Comparison of ENCODE assay signal across 8 cellular contexts in genomic region chrX:75155454-75155829, GRCh38. TPM values are rescaled to one million over a fixed set of nuclear protein-coding genes. Genes with fewer than 3 reads are reported as not detected.
DNase-seq lines count a peak whose midpoint lies in the region; ATAC-seq and TF ChIP-seq lines count a peak whose summit lies in the region.

No MANE protein-coding gene starts in this region.

- CTCF ChIA-PET in activated naive CD4-positive, alpha-beta T cell treated with anti-CD3 and anti-CD28 coated beads, Interleukin-2, amount 10 ng/mL, durations not matched to agents 7 days and 5 days (lab: Charles Lee), result no interaction called here

- no peaks in the 10 kb centered on the region for H3K36me3 ChIP-seq in RWPE2 (ENCODE audit: low read depth)
- H3K36me3 ChIP-seq in endodermal cell (ENCODE audit: control insufficient read depth, insufficient read depth, low read length), result no peaks in the 10 kb centered on the region

- DNase-seq in activated naive CD4-positive, alpha-beta T cell treated with anti-CD3 and anti-CD28 coated beads, Interleukin-2, amount 10 ng/mL, durations not matched to agents 7 days and 5 days, result no peak
- no peak for DNase-seq in activated naive CD4-positive, alpha-beta T cell treated with Interleukin-2 at 50 U/mL for 16 hours
- DNase-seq in RWPE2 (ENCODE audit: low spot score) (no peak), endodermal cell (no peak), natural killer cell (no peak), anterior cingulate cortex (lab: John Stamatoyannopoulos, UW) (no peak), NCI-H345 (lab: John Stamatoyannopoulos, UW) (no peak)

- H3K9ac ChIP-seq in endodermal cell (ENCODE audit: extremely low read depth, low read length, poor library complexity, severe bottlenecking), result peak overlapping the region; percentile 67

- peak overlapping the region; percentile 89 for H3K27ac Mint-ChIP-seq in activated naive CD4-positive, alpha-beta T cell treated with anti-CD3 and anti-CD28 coated beads, Interleukin-2, amount 10 ng/mL, durations not matched to agents 7 days and 5 days
- peak overlapping the region; percentile 92 for H3K27ac Mint-ChIP-seq in endodermal cell
- H3K27ac Mint-ChIP-seq in natural killer cell, result peak overlapping the region; percentile 97 to 99

- TF ChIP-seq CTCF in RWPE2 (IDR thresholded peaks at IDR 0.05; ENCODE audit: poor library complexity, severe bottlenecking) (no peak), endodermal cell (conservative IDR thresholded peaks at IDR 0.05) (no peak), natural killer cell (IDR thresholded peaks at IDR 0.05) (no peak)

- H3K36me3 Mint-ChIP-seq in activated naive CD4-positive, alpha-beta T cell treated with anti-CD3 and anti-CD28 coated beads, Interleukin-2, amount 10 ng/mL, durations not matched to agents 7 days and 5 days, result peaks cover 4% of the 10 kb centered on the region
- H3K36me3 Mint-ChIP-seq in endodermal cell (ENCODE audit: low read depth) (no peaks in the 10 kb centered on the region), natural killer cell (no peaks in the 10 kb centered on the region)

- peaks cover 31% of the 10 kb centered on the region for H3K4me1 Mint-ChIP-seq in activated naive CD4-positive, alpha-beta T cell treated with anti-CD3 and anti-CD28 coated beads, Interleukin-2, amount 10 ng/mL, durations not matched to agents 7 days and 5 days
- peaks cover 5% of the 10 kb centered on the region for H3K4me1 Mint-ChIP-seq in endodermal cell
- peaks cover 15 to 31% of the 10 kb centered on the region in 2 donors for H3K4me1 Mint-ChIP-seq in natural killer cell

- 17 to 20% methylated on average over 1 to 5 of the region's 6 CpGs for WGBS in endodermal cell (ENCODE audit: insufficient coverage in 1 of 2, insufficient read length in 1 of 2), 2 experiments

- no peaks in the 10 kb centered on the region for H3K27me3 Mint-ChIP-seq in activated naive CD4-positive, alpha-beta T cell treated with anti-CD3 and anti-CD28 coated beads, Interleukin-2, amount 10 ng/mL, durations not matched to agents 7 days and 5 days
- H3K27me3 Mint-ChIP-seq in endodermal cell (ENCODE audit: insufficient read depth) (peaks cover 1% of the 10 kb centered on the region), natural killer cell (ENCODE audit: low read depth in 2 of 2) (peaks cover 0 to 6% of the 10 kb centered on the region in 2 donors)

- peak overlapping the region; percentile 90 for H3K4me3 Mint-ChIP-seq in activated naive CD4-positive, alpha-beta T cell treated with anti-CD3 and anti-CD28 coated beads, Interleukin-2, amount 10 ng/mL, durations not matched to agents 7 days and 5 days
- peak overlapping the region; percentile 83 for H3K4me3 Mint-ChIP-seq in endodermal cell
- H3K4me3 Mint-ChIP-seq in natural killer cell, result peak overlapping the region; percentile 96

- peak overlapping the region; percentile 32 for H3K27ac ChIP-seq in RWPE2 (ENCODE audit: poor library complexity, severe bottlenecking)
- H3K27ac ChIP-seq in endodermal cell (ENCODE audit: low read depth, low read length), result peak overlapping the region; percentile 73

- peak overlapping the region; percentile 70 for H3K4me3 ChIP-seq in RWPE2 (ENCODE audit: severe bottlenecking)
- H3K4me3 ChIP-seq in endodermal cell (ENCODE audit: low read length), result peak overlapping the region; percentile 88

- intact Hi-C loops in natural killer cell (cut with micrococcal nuclease), result loop anchor here (5.0 kb wide), 1 partner anchor 122 kb away; no protein-coding TSS in a partner anchor

- H3K9me3 ChIP-seq in RWPE2 (ENCODE audit: severe bottlenecking), result no peaks in the 10 kb centered on the region
- no peaks in the 10 kb centered on the region for H3K9me3 ChIP-seq in endodermal cell (ENCODE audit: control insufficient read depth, low read length)

- peak; percentile 46 for ATAC-seq in HG02884 (IDR thresholded peaks at IDR 0.05; ENCODE audit: unreplicated experiment)
- ATAC-seq in RWPE2 (ENCODE audit: low read depth), result 0 out of 3 replicates have a peak, but pooled peaks have one; percentile 22
- ATAC-seq in natural killer cell, result peak in 1 of 3 donors; percentile 30

- no peaks in the 10 kb centered on the region for H3K4me1 ChIP-seq in RWPE2 (ENCODE audit: insufficient read depth, poor library complexity, severe bottlenecking)
- no peaks in the 10 kb centered on the region for H3K4me1 ChIP-seq in endodermal cell (ENCODE audit: control insufficient read depth, insufficient read depth, low read length)

- H3K9me3 Mint-ChIP-seq in activated naive CD4-positive, alpha-beta T cell treated with anti-CD3 and anti-CD28 coated beads, Interleukin-2, amount 10 ng/mL, durations not matched to agents 7 days and 5 days, result no peaks in the 10 kb centered on the region
- H3K9me3 Mint-ChIP-seq in endodermal cell, result peaks cover 46% of the 10 kb centered on the region
- no peaks in the 10 kb centered on the region for H3K9me3 Mint-ChIP-seq in natural killer cell

- H3K27me3 ChIP-seq in RWPE2 (ENCODE audit: insufficient read depth, poor library complexity, severe bottlenecking), result no peaks in the 10 kb centered on the region
- no peaks in the 10 kb centered on the region for H3K27me3 ChIP-seq in endodermal cell (ENCODE audit: control insufficient read depth, insufficient read depth, low read length, poor library complexity, severe bottlenecking)

RNA-seq across cellular contexts. Expression of gene ABCB7, which starts 0.6 kb away (rescaled TPM):
- total RNA-seq in endodermal cell (10 to 100 TPM; 38.2 to 40.0 TPM), natural killer cell (10 to 100 TPM; 17.9 to 26.8 (median 20.4) TPM)
- polyA plus RNA-seq in endodermal cell (2013, experiment 1 of 2), result 29.6 TPM
- 26.0 TPM for polyA plus RNA-seq in endodermal cell (2013, experiment 2 of 2)
